14 cellular contexts compared by ENCODE assay signal in genomic region chr11:46351148-46351547, GRCh38. TPM values are rescaled to one million over a fixed set of nuclear protein-coding genes. Genes with fewer than 3 reads are reported as not detected.
DNase-seq lines count a peak whose midpoint lies in the region; ATAC-seq, FAIRE-seq and TF ChIP-seq lines count a peak whose summit lies in the region.
"Had no signal": no experiment of that assay in that cellular context is flagged by ENCODE, and none has a peak within 500 bp of the region (broad histone marks: within the 10 kb centered on the region; RNA-seq: fewer than 3 reads in every experiment).

No MANE protein-coding gene starts in this region.

- CTCF ChIA-PET in HEK293 (lab: Yijun Ruan, JAX) (interaction anchor here (0.5 to 10.0 kb wide), 16 partner anchors 8 to 386 kb away, joined by 3 to 98 read pairs (median 4); partner anchors contain the start of gene CHRM4), K562 (lab: Yijun Ruan, JAX; ENCODE audit: low intra/inter-chr PET ratio) (interaction anchor here (1.1 kb wide), 1 partner anchor 16 kb away, joined by 5 read pairs; no protein-coding TSS in a partner anchor)

- WGBS in K562 (ENCODE audit: insufficient coverage, low coverage, missing lambda C conversion rate), result 73% methylated on average over 8 of the region's 8 CpGs

- peaks cover 0 to 24% of the 10 kb centered on the region in 2 experiments; a peak in 1 of 3 replicates for H3K36me3 ChIP-seq in HEK293 (ENCODE audit: control insufficient read depth in 2 of 2, insufficient read depth in 1 of 2, low read length in 2 of 2)
- H3K36me3 ChIP-seq in K562 (ENCODE audit: control insufficient read depth, insufficient read depth, low read length), result peaks cover 59% of the 10 kb centered on the region; the same call in 2 of the 3 replicates

- in situ Hi-C loops in K562 (cut with MboI), result no loop called here

- ATAC-seq in K562, result no peak
- ATAC-seq in natural killer cell, result no peak
- no peak for ATAC-seq in HG03175 (IDR thresholded peaks at IDR 0.05; ENCODE audit: unreplicated experiment)
- ATAC-seq: HepG2, mucosa of descending colon had no signal

- intact Hi-C loops in CD14-positive monocyte (cut with micrococcal nuclease) (no loop called here), K562 (cut with micrococcal nuclease) (no loop called here), natural killer cell (cut with micrococcal nuclease) (no loop called here)

- no TSS peak for BruUV-seq in K562 (replicated peaks; lab: Mats Ljungman, UMichigan)

- peak overlapping the region; percentile 60 to 88; a peak in 3 of 4 replicates for H3K9ac ChIP-seq in K562 (ENCODE audit: insufficient read depth in 1 of 2, low read depth in 2 of 2, low read length in 2 of 2)

- FAIRE-seq in K562 (lab: Jason Lieb, UNC), result no peak
- FAIRE-seq: colon, HepG2 had no signal

- H3K4me1 Mint-ChIP-seq in CD14-positive monocyte, result peaks cover 83% of the 10 kb centered on the region
- peaks cover 73 to 82% of the 10 kb centered on the region in 2 donors for H3K4me1 Mint-ChIP-seq in natural killer cell

- POLR2A ChIA-PET in HEK293 (lab: Yijun Ruan, JAX), result interaction anchor here (0.5 to 0.6 kb wide), 2 partner anchors 9 to 225 kb away, joined by 3 read pairs; no protein-coding TSS in a partner anchor
- POLR2A ChIA-PET in K562 (lab: Yijun Ruan, JAX), result interaction anchor here (0.6 to 1.9 kb wide), 7 partner anchors 10 to 201 kb away, joined by 3 to 10 read pairs (median 4); no protein-coding TSS in a partner anchor

- no peak overlapping the region for H3K4me3 Mint-ChIP-seq in CD14-positive monocyte
- H3K4me3 Mint-ChIP-seq in natural killer cell, result peak overlapping the region; percentile 78

- H3K4me1 ChIP-seq in HEK293 (ENCODE audit: control insufficient read depth, insufficient read depth, low read length), result no peaks in the 10 kb centered on the region; the same call in 1 of the 2 replicates
- peaks cover 32 to 58% of the 10 kb centered on the region in 2 experiments for H3K4me1 ChIP-seq in K562 (replicated peaks in 1 of 2; ENCODE audit: control insufficient read depth in 2 of 2, insufficient read depth in 2 of 2, low read length in 2 of 2)

- H3K36me3 Mint-ChIP-seq in CD14-positive monocyte (peaks cover 17 to 62% of the 10 kb centered on the region in 2 donors), natural killer cell (no peaks in the 10 kb centered on the region)

- H3K27me3 Mint-ChIP-seq in CD14-positive monocyte (ENCODE audit: low read depth in 3 of 3) (no peaks in the 10 kb centered on the region), natural killer cell (ENCODE audit: low read depth in 2 of 2) (no peaks in the 10 kb centered on the region)

- peaks cover 18% of the 10 kb centered on the region for H4K20me1 ChIP-seq in K562 (replicated peaks; ENCODE audit: control insufficient read depth, insufficient read depth, low read length)

- no peak overlapping the region for H2AFZ ChIP-seq in K562 (ENCODE audit: low read depth, low read length)

- no peaks in the 10 kb centered on the region for H3K27me3 ChIP-seq in K562 (ENCODE audit: control insufficient read depth in 2 of 2, insufficient read depth in 2 of 2, low read length in 2 of 2)

- TF ChIP-seq RAD21 in K562 (CRISPR knock-in tag; conservative IDR thresholded peaks at IDR 0.05 in 1 of 2, IDR thresholded peaks at IDR 0.05 in 1 of 2), result no peak

- H3K79me2 ChIP-seq in K562 (ENCODE audit: control insufficient read depth, insufficient read depth, low read length), result peaks cover 71% of the 10 kb centered on the region

- DNase-seq in CD14-positive monocyte (ENCODE audit: low spot score) (no peak), K562 (ENCODE audit: extremely low read depth in 1 of 4, low spot score in 3 of 4) (no peak), natural killer cell (no peak), NCI-H1930 (lab: John Stamatoyannopoulos, UW) (no peak), AG08395 (ENCODE audit: low spot score) (no peak), globus pallidus (ENCODE audit: low spot score) (no peak)
- DNase-seq: mucosa of descending colon, NCI-H1105 treated with DMSO at 0.1 percent for 48 hours, NCI-H524 treated with DMSO at 0.1 percent for 48 hours, retina had no signal

- H3K9me3 Mint-ChIP-seq in CD14-positive monocyte, result no peaks in the 10 kb centered on the region
- no peaks in the 10 kb centered on the region for H3K9me3 Mint-ChIP-seq in natural killer cell

- no peak for TF ChIP-seq CTCF in CD14-positive monocyte (IDR thresholded peaks at IDR 0.05)
- TF ChIP-seq CTCF in HEK293 (tag by site-specific recombination; IDR thresholded peaks at IDR 0.05), result no peak
- TF ChIP-seq CTCF in K562 (IDR thresholded peaks at IDR 0.05 in 2 of 3, conservative IDR thresholded peaks at IDR 0.05 in 1 of 3; ENCODE audit: insufficient read depth in 2 of 3, low read depth in 1 of 3, low read length in 3 of 3), result no peak
- TF ChIP-seq CTCF in natural killer cell (IDR thresholded peaks at IDR 0.05), result no peak

- TF ChIP-seq EP300 in K562 (IDR thresholded peaks at IDR 0.05; ENCODE audit: low read length), result no peak

- H3K9me3 ChIP-seq in HEK293 (ENCODE audit: control insufficient read depth, insufficient read depth, low read depth, low read length) (no peaks in the 10 kb centered on the region), K562 (replicated peaks; ENCODE audit: control insufficient read depth, insufficient read depth, low read depth, low read length) (no peaks in the 10 kb centered on the region)
- H3K9me3 ChIP-seq: mucosa of descending colon had no signal

- H3K27ac Mint-ChIP-seq in CD14-positive monocyte (peak overlapping the region in 5 of 7 donors; percentile 6 to 85 (median 41)), natural killer cell (peak overlapping the region; percentile 84 to 87)

- TF ChIP-seq POLR2A in K562 (conservative IDR thresholded peaks at IDR 0.05), result no peak

- peak overlapping the region; percentile 44; the same call in 1 of the 2 replicates for H3K4me2 ChIP-seq in K562 (ENCODE audit: insufficient read depth, low read length)

- no peak overlapping the region for H3K4me3 ChIP-seq in HEK293 (ENCODE audit: low read depth, low read length)
- no peak overlapping the region for H3K4me3 ChIP-seq in K562
- H3K4me3 ChIP-seq: mucosa of descending colon had no signal

- H3K9me1 ChIP-seq in K562 (ENCODE audit: control insufficient read depth, insufficient read depth, low read length), result no peaks in the 10 kb centered on the region

- H3K27ac ChIP-seq in HEK293 (ENCODE audit: extremely low read depth, low read depth, low read length), result no peak overlapping the region
- no peak overlapping the region for H3K27ac ChIP-seq in K562 (ENCODE audit: extremely low read depth, low read depth, low read length)

RNA-seq across cellular contexts. Expression of gene DGKZ, which starts 3.9 kb away (rescaled TPM):
- polyA plus RNA-seq in CD14-positive monocyte, result 10 to 100 TPM; 30.4 to 33.4 TPM
- total RNA-seq in K562 (2011; cell fraction: chromatin; rRNA removed; ENCODE audit: low replicate concordance), result 71.0 and 248 TPM in 2 replicates
- 153 and 166 TPM in 2 replicates for total RNA-seq in K562 (2011; cell fraction: nucleolus; rRNA removed)
- 88.0 and 98.6 TPM in 2 replicates for total RNA-seq in K562 (2011; cell fraction: nucleoplasm; rRNA removed)
- 78.5 and 108 TPM in 2 replicates for total RNA-seq in K562 (2014; rRNA removed)
- 10.9 and 13.6 TPM in 2 replicates for total RNA-seq in K562 (2014; rRNA removed; fragmentation: Illumina TruSeq; extraction: Trizol)
- 44.2 and 47.5 TPM in 2 replicates for total RNA-seq in K562 (2015; rRNA removed; fragmentation: Illumina TruSeq; extraction: Trizol)
- total RNA-seq in K562 (2021), result 87.8 and 100 TPM in 2 replicates
- polyA plus RNA-seq in K562 (2011; rRNA removed), result 28.2 and 49.4 TPM in 2 replicates
- 55.4 and 121 TPM in 2 replicates for polyA plus RNA-seq in K562 (2011; cell fraction: cytosol; rRNA removed)
- polyA plus RNA-seq in K562 (2011; cell fraction: nucleus; rRNA removed), result 203 and 295 TPM in 2 replicates
- polyA plus RNA-seq in K562 (2012), result 64.0 and 103 TPM in 2 replicates
- polyA plus RNA-seq in K562 (2014; fragmentation: Illumina TruSeq; extraction: Trizol), result 48.8 and 66.2 TPM in 2 replicates
- polyA plus RNA-seq in K562 (2014; fragmentation: Nextera tagmentation; extraction: Ambion mirVana), result under 1 TPM; 0.51 to 0.71 TPM
- polyA plus RNA-seq in K562 (2014; rRNA removed), result 73.5 and 77.9 TPM in 2 replicates
- polyA minus RNA-seq in K562 (2011; rRNA and poly(A)+ RNA removed), result 18.5 and 28.5 TPM in 2 replicates
- 53.9 and 65.8 TPM in 2 replicates for polyA minus RNA-seq in K562 (2011; cell fraction: cytosol; rRNA and poly(A)+ RNA removed)
- 59.1 and 64.5 TPM in 2 replicates for polyA minus RNA-seq in K562 (2011; cell fraction: nucleus; rRNA and poly(A)+ RNA removed)
- 100 to 1,000 TPM; 307 to 377 (median 350) TPM for total RNA-seq in natural killer cell

RNA-seq across cellular contexts. Expression of gene MDK, which starts 30.3 kb away (rescaled TPM):
- polyA plus RNA-seq in CD14-positive monocyte (not detected), K562 (2011; rRNA removed) (343 and 350 TPM in 2 replicates), K562 (2014; fragmentation: Illumina TruSeq; extraction: Trizol) (661 and 667 TPM in 2 replicates), K562 (2014; fragmentation: Nextera tagmentation; extraction: Ambion mirVana) (10 to 100 TPM; 20.7 to 61.7 TPM), K562 (2014; rRNA removed) (700 and 703 TPM in 2 replicates)
- 91.4 and 271 TPM in 2 replicates for total RNA-seq in K562 (2011; cell fraction: chromatin; rRNA removed; ENCODE audit: low replicate concordance)
- 402 and 460 TPM in 2 replicates for total RNA-seq in K562 (2011; cell fraction: nucleolus; rRNA removed)
- total RNA-seq in K562 (2011; cell fraction: nucleoplasm; rRNA removed), result 333 and 334 TPM in 2 replicates
- total RNA-seq in K562 (2014; rRNA removed) (478 and 553 TPM in 2 replicates), K562 (2014; rRNA removed; fragmentation: Illumina TruSeq; extraction: Trizol) (91.5 and 123 TPM in 2 replicates), K562 (2015; rRNA removed; fragmentation: Illumina TruSeq; extraction: Trizol) (269 and 279 TPM in 2 replicates), K562 (2021) (396 and 429 TPM in 2 replicates), natural killer cell (10 to 100 TPM in 1 of 3 donors, 1 to 10 TPM in 2; 4.5 to 10.6 (median 6.3) TPM)
- polyA plus RNA-seq in K562 (2011; cell fraction: cytosol; rRNA removed), result 540 and 788 TPM in 2 replicates
- 206 and 271 TPM in 2 replicates for polyA plus RNA-seq in K562 (2011; cell fraction: nucleus; rRNA removed)
- polyA plus RNA-seq in K562 (2012), result 413 and 460 TPM in 2 replicates
- polyA minus RNA-seq in K562 (2011; rRNA and poly(A)+ RNA removed), result 33.7 and 59.6 TPM in 2 replicates
- polyA minus RNA-seq in K562 (2011; cell fraction: cytosol; rRNA and poly(A)+ RNA removed), result 108 and 146 TPM in 2 replicates
- 24.1 and 38.4 TPM in 2 replicates for polyA minus RNA-seq in K562 (2011; cell fraction: nucleus; rRNA and poly(A)+ RNA removed)

RNA-seq across cellular contexts. Expression of gene CHRM4, which starts 40.4 kb away (rescaled TPM):
- polyA plus RNA-seq in CD14-positive monocyte, result under 1 TPM in 1 of 2 donors, not detected in 1; 0.15 TPM
- 1.0 and 3.7 TPM in 2 replicates for total RNA-seq in K562 (2011; cell fraction: chromatin; rRNA removed; ENCODE audit: low replicate concordance)
- 1.6 and 4.0 TPM in 2 replicates for total RNA-seq in K562 (2011; cell fraction: nucleolus; rRNA removed)
- 1.2 TPM in 2 replicates for total RNA-seq in K562 (2011; cell fraction: nucleoplasm; rRNA removed)
- total RNA-seq in K562 (2014; rRNA removed), result 0.73 and 1.3 TPM in 2 replicates
- total RNA-seq in K562 (2014; rRNA removed; fragmentation: Illumina TruSeq; extraction: Trizol), result 0.19 and 0.22 TPM in 2 replicates
- 0.22 and 0.49 TPM in 2 replicates for total RNA-seq in K562 (2015; rRNA removed; fragmentation: Illumina TruSeq; extraction: Trizol)
- total RNA-seq in K562 (2021), result 0.89 and 1.0 TPM in 2 replicates
- polyA plus RNA-seq in K562 (2011; rRNA removed), result 0.62 and 0.74 TPM in 2 replicates
- polyA plus RNA-seq in K562 (2011; cell fraction: cytosol; rRNA removed), result 0.84 and 2.3 TPM in 2 replicates
- 0.60 and 1.5 TPM in 2 replicates for polyA plus RNA-seq in K562 (2011; cell fraction: nucleus; rRNA removed)
- polyA plus RNA-seq in K562 (2012), result 0.35 and 0.68 TPM in 2 replicates
- polyA plus RNA-seq in K562 (2014; fragmentation: Illumina TruSeq; extraction: Trizol), result 0.40 and 0.76 TPM in 2 replicates
- not detected for polyA plus RNA-seq in K562 (2014; fragmentation: Nextera tagmentation; extraction: Ambion mirVana)
- 0.33 and 0.58 TPM in 2 replicates for polyA plus RNA-seq in K562 (2014; rRNA removed)
- 0.42 and 1.1 TPM in 2 replicates for polyA minus RNA-seq in K562 (2011; rRNA and poly(A)+ RNA removed)
- polyA minus RNA-seq in K562 (2011; cell fraction: cytosol; rRNA and poly(A)+ RNA removed), result 1.6 TPM in 1 of 2 replicates, not detected in the other
- 0.89 and 2.6 TPM in 2 replicates for polyA minus RNA-seq in K562 (2011; cell fraction: nucleus; rRNA and poly(A)+ RNA removed)
- 1 to 10 TPM; 2.2 to 6.5 (median 3.7) TPM for total RNA-seq in natural killer cell

Comparison
In these comparisons a context has a peak if more than half of its experiments do, and no peak if none do; other contexts are left out.
1. RNA of gene MDK, which starts 30.3 kb away (total RNA-seq): 91.4 to 553 TPM in K562; 4.5 to 10.6 TPM in natural killer cell; every median in the first group is over 4 times any median in the second.